20 cellular contexts compared by ENCODE assay signal in genomic region chr2:226023383-226023782, GRCh38.
DNase-seq lines count a peak whose midpoint lies in the region; ATAC-seq, FAIRE-seq and TF ChIP-seq lines count a peak whose summit lies in the region.
"Had no signal": no experiment of that assay in that cellular context is flagged by ENCODE, and none has a peak within 500 bp of the region (broad histone marks: within the 10 kb centered on the region; RNA-seq: fewer than 3 reads in every experiment).

No MANE protein-coding gene starts in this region.

- DNase-seq in D721Med (ENCODE audit: insufficient read length, low spot score) (no peak), HFFc6 (no peak), brain microvascular endothelial cell (no peak), iPS-NIHi7 (ENCODE audit: extremely low spot score) (peak; percentile 43), head of caudate nucleus (no peak), thyroid gland (no peak)
- DNase-seq in activated CD4-positive, alpha-beta T cell treated with anti-CD3 and anti-CD28 coated beads, Interleukin-2, amount 50 U/mL, for 48 hours, result no peak
- DNase-seq: activated CD4-positive, alpha-beta T cell treated with anti-CD3 and anti-CD28 coated beads, Interleukin-2, amount 50 U/mL, for 1 hour; activated effector memory CD4-positive, alpha-beta T cell treated with anti-CD3 and anti-CD28 coated beads, Interleukin-2, amount 50 U/mL, for 16 hours; DMS53; foreskin fibroblast; hypothalamus; left cardiac atrium; NCI-H1105; NCI-H2107; SIG-M5; T-helper 2 cell had no signal

- H3K36me3 ChIP-seq in brain microvascular endothelial cell (replicated peaks), result no peaks in the 10 kb centered on the region
- H3K36me3 ChIP-seq in thyroid gland, result no peaks in the 10 kb centered on the region

- no peak overlapping the region for H3K27ac ChIP-seq in brain microvascular endothelial cell
- no peak overlapping the region for H3K27ac ChIP-seq in thyroid gland

- in situ Hi-C loops in brain microvascular endothelial cell (cut with HindIII; ENCODE audit: low pct_ligation_motif_present, low sequenced_read_pairs), result no loop called here

- intact Hi-C loops in head of caudate nucleus (cut with DNase I), result no loop called here
- intact Hi-C loops in thyroid gland (cut with DNase I), result no loop called here

- H3K9me3 ChIP-seq in thyroid gland, result no peaks in the 10 kb centered on the region

- H3K27me3 ChIP-seq in brain microvascular endothelial cell (replicated peaks) (no peaks in the 10 kb centered on the region), thyroid gland (no peaks in the 10 kb centered on the region)

- TF ChIP-seq POLR2A in thyroid gland (IDR thresholded peaks at IDR 0.05), result no peak

- H3K4me3 Mint-ChIP-seq in HFFc6, result no peak overlapping the region
- H3K4me3 Mint-ChIP-seq: dendritic cell treated with granulocyte-macrophage colony-stimulating factor and Interleukin-4, amounts not matched to agents 40 ng/mL and 50 ng/mL, for 4 days; natural killer cell treated with Interleukin-12 subunit alpha and Interleukin-12 subunit beta and Interleukin-15 and Interleukin-18, amount 100 ng/mL, for 72 hours had no signal

- H3K27ac Mint-ChIP-seq in HFFc6, result no peak overlapping the region
- H3K27ac Mint-ChIP-seq: dendritic cell treated with granulocyte-macrophage colony-stimulating factor and Interleukin-4, amounts not matched to agents 40 ng/mL and 50 ng/mL, for 4 days; natural killer cell treated with Interleukin-12 subunit alpha and Interleukin-12 subunit beta and Interleukin-15 and Interleukin-18, amount 100 ng/mL, for 72 hours had no signal

- no peak overlapping the region for H3K4me3 ChIP-seq in brain microvascular endothelial cell (ENCODE audit: low read depth, low read length)
- no peak overlapping the region for H3K4me3 ChIP-seq in thyroid gland (replicated peaks in 1 of 3)

- H3K36me3 Mint-ChIP-seq in HFFc6 (ENCODE audit: low read depth), result peaks cover 9% of the 10 kb centered on the region
- H3K36me3 Mint-ChIP-seq: natural killer cell treated with Interleukin-12 subunit alpha and Interleukin-12 subunit beta and Interleukin-15 and Interleukin-18, amount 100 ng/mL, for 72 hours had no signal

- FAIRE-seq in D721Med (lab: Jason Lieb, UNC), result no peak

- 68% methylated on average over 5 of the region's 5 CpGs for WGBS in thyroid gland, 2 donors

- no peaks in the 10 kb centered on the region for H3K4me1 ChIP-seq in thyroid gland

- no peaks in the 10 kb centered on the region for H3K27me3 Mint-ChIP-seq in HFFc6 (ENCODE audit: insufficient read depth)
- H3K27me3 Mint-ChIP-seq: dendritic cell treated with granulocyte-macrophage colony-stimulating factor and Interleukin-4, amounts not matched to agents 40 ng/mL and 50 ng/mL, for 4 days; natural killer cell treated with Interleukin-12 subunit alpha and Interleukin-12 subunit beta and Interleukin-15 and Interleukin-18, amount 100 ng/mL, for 72 hours had no signal

- peak; percentile 14 for TF ChIP-seq CTCF in D721Med (IDR thresholded peaks at IDR 0.05; ENCODE audit: insufficient read depth, missing control alignments)
- peak; percentile 39 for TF ChIP-seq CTCF in HFFc6 (IDR thresholded peaks at IDR 0.05)
- peak; percentile 36 for TF ChIP-seq CTCF in brain microvascular endothelial cell (IDR thresholded peaks at IDR 0.05; ENCODE audit: low read depth, low read length, missing control alignments)
- TF ChIP-seq CTCF in thyroid gland (IDR thresholded peaks at IDR 0.05), result no peak

- no peaks in the 10 kb centered on the region for H3K4me1 Mint-ChIP-seq in HFFc6 (ENCODE audit: low read depth)

- peaks cover 11% of the 10 kb centered on the region for H3K9me3 Mint-ChIP-seq in HFFc6

- ATAC-seq in GM18520 (IDR thresholded peaks at IDR 0.05; ENCODE audit: unreplicated experiment), result no peak
- ATAC-seq: left cardiac atrium; natural killer cell treated with Interleukin-12 subunit alpha and Interleukin-12 subunit beta and Interleukin-15 and Interleukin-18, amount 100 ng/mL, for 72 hours had no signal

Comparison
In these comparisons a context has a peak if more than half of its experiments do, and no peak if none do; other contexts are left out.
1. CTCF ChIP-seq: peak in D721Med (single experiment), HFFc6 (single experiment) and brain microvascular endothelial cell (single experiment); none in thyroid gland (0 of 6).